Comparison of ENCODE assay signal across 12 cellular contexts in genomic region chr11:64620286-64620962, GRCh38. TPM values are rescaled to one million over a fixed set of nuclear protein-coding genes. Genes with fewer than 3 reads are reported as not detected.
DNase-seq lines count a peak whose midpoint lies in the region; ATAC-seq and TF ChIP-seq lines count a peak whose summit lies in the region.
"Had no signal": no experiment of that assay in that cellular context is flagged by ENCODE, and none has a peak within 500 bp of the region (broad histone marks: within the 10 kb centered on the region; RNA-seq: fewer than 3 reads in every experiment).

No MANE protein-coding gene starts in this region.

- TF ChIP-seq POLR2A in gastroesophageal sphincter (IDR thresholded peaks at IDR 0.05): no peak

- H3K9me2 ChIP-seq in GM23338 (ENCODE audit: insufficient read depth) (no peaks in the 10 kb centered on the region), OCI-LY7 (ENCODE audit: insufficient read depth, low read length) (no peaks in the 10 kb centered on the region)

- H2AFZ ChIP-seq in GM23338 (no peak overlapping the region), OCI-LY7 (ENCODE audit: low read length) (no peak overlapping the region)

- no peak overlapping the region for H3K27ac ChIP-seq in GM23338 (ENCODE audit: low read depth)
- peak overlapping the region; percentile 20 for H3K27ac ChIP-seq in OCI-LY7 (ENCODE audit: low read depth, low read length, poor library complexity, severe bottlenecking)
- peak overlapping the region in 3 of 4 donors; percentile 42 to 48 (median 45) for H3K27ac ChIP-seq in gastroesophageal sphincter
- H3K27ac ChIP-seq in CD8-positive, alpha-beta T cell (ENCODE audit: low read depth, low read length): no peak overlapping the region

- peak; percentile 55 for DNase-seq in GM23338 (ENCODE audit: low spot score)
- no peak for DNase-seq in OCI-LY7 (ENCODE audit: low spot score)
- peak; percentile 55 for DNase-seq in putamen (ENCODE audit: low spot score)
- DNase-seq in islet precursor cell: no peak
- no peak for DNase-seq in HUDEP-2 (lab: John Stamatoyannopoulos, UW; ENCODE audit: unreplicated experiment in 76 of 76)
- no peak for DNase-seq in CD8-positive, alpha-beta T cell
- DNase-seq: activated effector memory CD4-positive, alpha-beta T cell treated with anti-CD3 and anti-CD28 coated beads, Interleukin-2, amount 50 U/mL, for 16 hours; NCI-H774; stomach had no signal

- H3K36me3 ChIP-seq in GM23338 (ENCODE audit: insufficient read depth): no peaks in the 10 kb centered on the region
- no peaks in the 10 kb centered on the region for H3K36me3 ChIP-seq in OCI-LY7 (ENCODE audit: insufficient read depth, low read length)
- no peaks in the 10 kb centered on the region for H3K36me3 ChIP-seq in gastroesophageal sphincter
- H3K36me3 ChIP-seq in CD8-positive, alpha-beta T cell (ENCODE audit: insufficient read depth, low read length): no peaks in the 10 kb centered on the region
- H3K36me3 ChIP-seq: stomach had no signal

- H3K79me2 ChIP-seq in GM23338 (replicated peaks; ENCODE audit: insufficient read depth) (no peaks in the 10 kb centered on the region), OCI-LY7 (ENCODE audit: insufficient read depth, low read depth, low read length) (no peaks in the 10 kb centered on the region)

- intact Hi-C loops in OCI-LY7 (cut with micrococcal nuclease; ENCODE audit: unreplicated experiment): no loop called here
- intact Hi-C loops in CD8-positive, alpha-beta T cell (cut with DNase I, micrococcal nuclease): no loop called here

- 20% methylated on average over 1 to 2 of the region's 14 CpGs for WGBS in gastroesophageal sphincter (ENCODE audit: low coverage in 1 of 2), 2 donors

- H4K20me1 ChIP-seq in GM23338 (replicated peaks; ENCODE audit: insufficient read depth) (no peaks in the 10 kb centered on the region), OCI-LY7 (ENCODE audit: insufficient read depth, low read length) (no peaks in the 10 kb centered on the region)

- POLR2A ChIA-PET in OCI-LY7 (lab: Charles Lee): no interaction called here
- POLR2A ChIA-PET in CD8-positive, alpha-beta T cell (lab: Charles Lee): no interaction called here

- H3K9me3 Mint-ChIP-seq in GM23338: no peaks in the 10 kb centered on the region
- H3K9me3 Mint-ChIP-seq in CD8-positive, alpha-beta T cell: no peaks in the 10 kb centered on the region

- CTCF ChIA-PET in OCI-LY7 (lab: Charles Lee; ENCODE audit: unreplicated experiment): no interaction called here
- CTCF ChIA-PET in CD8-positive, alpha-beta T cell (lab: Charles Lee): no interaction called here

- peaks cover 18% of the 10 kb centered on the region for H3K27me3 Mint-ChIP-seq in GM23338 (ENCODE audit: insufficient read depth, low read depth, poor library complexity)
- H3K27me3 Mint-ChIP-seq in CD8-positive, alpha-beta T cell (ENCODE audit: low read depth): no peaks in the 10 kb centered on the region

- H3K4me1 Mint-ChIP-seq in GM23338: peaks cover 16% of the 10 kb centered on the region
- H3K4me1 Mint-ChIP-seq in CD8-positive, alpha-beta T cell (ENCODE audit: low read depth): peaks cover 6% of the 10 kb centered on the region

- TF ChIP-seq CTCF in GM23338 (conservative IDR thresholded peaks at IDR 0.05; ENCODE audit: low read depth in 2 of 2) (no peak), OCI-LY7 (conservative IDR thresholded peaks at IDR 0.05; ENCODE audit: low read length) (no peak), gastroesophageal sphincter (IDR thresholded peaks at IDR 0.05) (no peak)
- TF ChIP-seq CTCF in CD8-positive, alpha-beta T cell (IDR thresholded peaks at IDR 0.05): no peak

- H3K27me3 ChIP-seq in GM23338 (ENCODE audit: insufficient read depth) (no peaks in the 10 kb centered on the region), gastroesophageal sphincter (no peaks in the 10 kb centered on the region)
- H3K27me3 ChIP-seq in CD8-positive, alpha-beta T cell (ENCODE audit: insufficient read depth, low read length): no peaks in the 10 kb centered on the region
- H3K27me3 ChIP-seq: stomach had no signal

- H3K9me3 ChIP-seq in OCI-LY7 (ENCODE audit: low read length) (no peaks in the 10 kb centered on the region), gastroesophageal sphincter (no peaks in the 10 kb centered on the region)
- no peaks in the 10 kb centered on the region for H3K9me3 ChIP-seq in CD8-positive, alpha-beta T cell (ENCODE audit: low read length)
- H3K9me3 ChIP-seq: stomach had no signal

- no peak overlapping the region for H3K27ac Mint-ChIP-seq in GM23338
- no peak overlapping the region for H3K27ac Mint-ChIP-seq in CD8-positive, alpha-beta T cell

- no peaks in the 10 kb centered on the region for H3F3A ChIP-seq in GM23338 (replicated peaks; ENCODE audit: low read depth)

- peaks cover 5% of the 10 kb centered on the region; the same call in 1 of the 2 replicates for H3K4me1 ChIP-seq in GM23338 (ENCODE audit: insufficient read depth)
- H3K4me1 ChIP-seq in OCI-LY7 (ENCODE audit: insufficient read depth, low read length, poor library complexity, severe bottlenecking): peaks cover 32% of the 10 kb centered on the region
- peaks cover 0 to 25% (median 7%) of the 10 kb centered on the region in 3 donors for H3K4me1 ChIP-seq in gastroesophageal sphincter
- peaks cover 10% of the 10 kb centered on the region for H3K4me1 ChIP-seq in CD8-positive, alpha-beta T cell (ENCODE audit: insufficient read depth, low read length)

- ATAC-seq in GM23338 (peak; percentile 32), gastroesophageal sphincter (peak; percentile 52), HG02938 (IDR thresholded peaks at IDR 0.05; ENCODE audit: unreplicated experiment) (no peak)
- no peak for ATAC-seq in CD8-positive, alpha-beta T cell

- no peak overlapping the region for H3K4me2 ChIP-seq in GM23338
- no peak overlapping the region for H3K4me2 ChIP-seq in OCI-LY7 (ENCODE audit: low read length)

- no peak for TF ChIP-seq EP300 in gastroesophageal sphincter (IDR thresholded peaks at IDR 0.05)

- BruUV-seq in OCI-LY7 (replicated peaks; lab: Mats Ljungman, UMichigan): no TSS peak

- H3K4me3 ChIP-seq in GM23338 (no peak overlapping the region), OCI-LY7 (ENCODE audit: low read depth, low read length, poor library complexity, severe bottlenecking) (no peak overlapping the region), gastroesophageal sphincter (no peak overlapping the region)
- no peak overlapping the region for H3K4me3 ChIP-seq in CD8-positive, alpha-beta T cell (ENCODE audit: low read depth, low read length)
- H3K4me3 ChIP-seq: stomach had no signal

- H3K4me3 Mint-ChIP-seq in GM23338: no peak overlapping the region
- H3K4me3 Mint-ChIP-seq in CD8-positive, alpha-beta T cell: no peak overlapping the region

- no peaks in the 10 kb centered on the region; the same call in 2 of the 3 replicates for H3K36me3 Mint-ChIP-seq in GM23338 (ENCODE audit: low read depth)
- no peaks in the 10 kb centered on the region for H3K36me3 Mint-ChIP-seq in CD8-positive, alpha-beta T cell

TF ChIP-seq in GM23338, 12 proteins besides CTCF, POLR2A, EP300 and RAD21 (continues in another document):
- TF ChIP-seq ZNF331 (CRISPR knock-in tag; IDR thresholded peaks at IDR 0.05; ENCODE audit: low read depth) (no peak), POLR2AphosphoS5 (IDR thresholded peaks at IDR 0.05; ENCODE audit: low read depth) (no peak), ETS1 (IDR thresholded peaks at IDR 0.05) (no peak)

RNA-seq across cellular contexts. Expression of gene SLC22A12, which starts 29.4 kb away (rescaled TPM):
- total RNA-seq in GM23338 (2014; rRNA removed; shearing (Covaris generic)): not detected in 2 replicates
- not detected in 2 replicates for polyA plus RNA-seq in GM23338 (2016; fragmentation: Nextera tagmentation; extraction: Ambion mirVana)
- not detected in 2 replicates for total RNA-seq in OCI-LY7 (2014; rRNA removed; shearing (Covaris generic))
- not detected in 2 replicates for total RNA-seq in OCI-LY7 (2022)
- not detected for total RNA-seq in gastroesophageal sphincter
- not detected for total RNA-seq in CD8-positive, alpha-beta T cell
- total RNA-seq: stomach had no signal
- polyA plus RNA-seq: keratinocyte, stomach had no signal

Comparison
In these comparisons a context has a peak if more than half of its experiments do, and no peak if none do; other contexts are left out.
1. ATAC-seq: peak in GM23338 (single experiment) and gastroesophageal sphincter (single experiment); none in HG02938 (single experiment) and CD8-positive, alpha-beta T cell (single experiment).
2. DNase-seq: peak in GM23338 (single experiment) and putamen (single experiment); none in OCI-LY7 (single experiment), islet precursor cell (single experiment), HUDEP-2 (0 of 76) and CD8-positive, alpha-beta T cell (0 of 7).
3. H3K27ac ChIP-seq: peak in OCI-LY7 (single experiment) and gastroesophageal sphincter (3 of 4); none in GM23338 (single experiment) and CD8-positive, alpha-beta T cell (single experiment).